8 cellular contexts compared by ENCODE assay signal in the genomic region with DNA sequence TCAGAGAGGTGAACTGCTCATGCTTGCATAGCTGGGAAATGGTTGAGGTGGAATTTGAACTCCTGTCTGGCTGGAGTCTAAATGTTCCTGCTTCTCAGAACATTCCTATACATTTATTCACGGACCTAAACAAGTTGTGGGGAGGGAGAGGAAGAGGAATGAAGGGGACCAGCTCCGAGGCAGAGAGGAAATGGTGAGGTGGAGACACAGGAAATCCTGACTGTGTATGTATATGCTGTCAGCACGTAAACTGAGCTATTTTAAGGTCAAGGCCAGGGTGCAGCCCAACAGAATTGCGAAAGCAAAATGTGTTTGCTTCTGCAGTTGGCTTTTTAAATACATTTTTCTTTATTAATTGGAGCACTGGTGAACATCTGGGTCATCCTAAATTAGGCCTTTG.
DNase-seq lines count a peak whose midpoint lies in the region; ATAC-seq and TF ChIP-seq lines count a peak whose summit lies in the region.

No MANE protein-coding gene starts in this region.

- intact Hi-C loops in activated CD4-positive, alpha-beta memory T cell treated with anti-CD3 and anti-CD28 coated beads for 36 hours (cut with micrococcal nuclease): loop anchor here (2.0 kb wide), 1 partner anchor 17 kb away; no protein-coding TSS in a partner anchor
- intact Hi-C loops in Right ventricle myocardium superior (cut with DNase I): no loop called here

- ATAC-seq in HG03378 (IDR thresholded peaks at IDR 0.05; ENCODE audit: unreplicated experiment) (peak; percentile 55), Right ventricle myocardium superior (ENCODE audit: poor library complexity) (peak; percentile 62), upper lobe of left lung (ENCODE audit: low FRiP score in 2 of 2) (peak in 1 of 2 donors; percentile 57)

- peaks cover 37 to 48% (median 43%) of the 10 kb centered on the region in 4 donors for H3K4me1 ChIP-seq in upper lobe of left lung
- no peaks in the 10 kb centered on the region for H3K4me1 ChIP-seq in Karpas-422 (ENCODE audit: low read length)

- no peaks in the 10 kb centered on the region for H3K79me2 ChIP-seq in Karpas-422 (ENCODE audit: low read length)

- H2AFZ ChIP-seq in Karpas-422 (ENCODE audit: low read length): no peak overlapping the region

- CTCF ChIA-PET in activated CD4-positive, alpha-beta memory T cell treated with anti-CD3 and anti-CD28 coated beads for 36 hours (lab: Charles Lee): interaction anchor here (0.9 to 1.5 kb wide), 2 partner anchors 18 to 19 kb away, joined by 3 to 7 read pairs; no protein-coding TSS in a partner anchor

- H3K9me3 Mint-ChIP-seq in activated CD4-positive, alpha-beta memory T cell treated with anti-CD3 and anti-CD28 coated beads for 36 hours: peaks cover under 1% of the 10 kb centered on the region

- H3K27me3 ChIP-seq in upper lobe of left lung (no peaks in the 10 kb centered on the region), Karpas-422 (ENCODE audit: low read length) (no peaks in the 10 kb centered on the region)

- H3K4me3 ChIP-seq in upper lobe of left lung (no peak overlapping the region), Karpas-422 (ENCODE audit: low read length) (no peak overlapping the region)

- H3K4me2 ChIP-seq in Karpas-422 (ENCODE audit: low read depth, low read length, poor library complexity, severe bottlenecking): no peak overlapping the region

- 24 to 30% methylated on average over 4 of the region's 4 CpGs for WGBS in upper lobe of left lung, 2 donors

- H3K9ac ChIP-seq in Karpas-422 (ENCODE audit: low read length): no peak overlapping the region

- peaks cover 37% of the 10 kb centered on the region for H3K4me1 Mint-ChIP-seq in activated CD4-positive, alpha-beta memory T cell treated with anti-CD3 and anti-CD28 coated beads for 36 hours (ENCODE audit: low read depth)

- H3K9me3 ChIP-seq in upper lobe of left lung (no peaks in the 10 kb centered on the region), Karpas-422 (ENCODE audit: low read length) (no peaks in the 10 kb centered on the region)

- in situ Hi-C loops in GM13976 (cut with MboI; ENCODE audit: low sequenced_read_pairs, unreplicated experiment): no loop called here

- POLR2A ChIA-PET in activated CD4-positive, alpha-beta memory T cell treated with anti-CD3 and anti-CD28 coated beads for 36 hours (lab: Charles Lee): interaction anchor here (1.0 to 1.1 kb wide), 2 partner anchors 12 to 17 kb away, joined by 3 to 4 read pairs; no protein-coding TSS in a partner anchor

- no peaks in the 10 kb centered on the region for H4K20me1 ChIP-seq in Karpas-422 (ENCODE audit: insufficient read depth, low read depth, low read length)

- H3K36me3 ChIP-seq in upper lobe of left lung (no peaks in the 10 kb centered on the region), Karpas-422 (ENCODE audit: insufficient read depth, low read length) (no peaks in the 10 kb centered on the region)

- TF ChIP-seq EP300 in upper lobe of left lung (IDR thresholded peaks at IDR 0.05): peak in 2 of 4 donors; percentile 78 to 81

- TF ChIP-seq POLR2A in upper lobe of left lung (IDR thresholded peaks at IDR 0.05): no peak

- TF ChIP-seq CTCF in GM13976 (IDR thresholded peaks at IDR 0.05; ENCODE audit: borderline replicate concordance, control extremely low read depth, extremely low read depth, insufficient read depth, missing control alignments) (no peak), upper lobe of left lung (IDR thresholded peaks at IDR 0.05) (no peak)

- H3K36me3 Mint-ChIP-seq in activated CD4-positive, alpha-beta memory T cell treated with anti-CD3 and anti-CD28 coated beads for 36 hours: no peaks in the 10 kb centered on the region

- DNase-seq in GM13976 (ENCODE audit: low spot score) (peak; percentile 54), Right ventricle myocardium superior (no peak), upper lobe of left lung (peak in 1 of 2 donors; percentile 56), NCI-H82 treated with DMSO at 0.1 percent for 48 hours (lab: John Stamatoyannopoulos, UW; ENCODE audit: unreplicated experiment) (no peak), GOT3 (lab: John Stamatoyannopoulos, UW) (no peak), Karpas-422 (no peak)
- peak; percentile 54 for DNase-seq in activated CD4-positive, alpha-beta memory T cell treated with anti-CD3 and anti-CD28 coated beads for 36 hours

- no peak overlapping the region for H3K4me3 Mint-ChIP-seq in activated CD4-positive, alpha-beta memory T cell treated with anti-CD3 and anti-CD28 coated beads for 36 hours

- H3K27ac ChIP-seq in upper lobe of left lung (peak overlapping the region; percentile 63 to 83 (median 72)), Karpas-422 (ENCODE audit: low read length) (no peak overlapping the region)

- no peaks in the 10 kb centered on the region for H3K9me2 ChIP-seq in Karpas-422 (replicated peaks; ENCODE audit: insufficient read depth, low read length)

- peak overlapping the region; percentile 54 for H3K27ac Mint-ChIP-seq in activated CD4-positive, alpha-beta memory T cell treated with anti-CD3 and anti-CD28 coated beads for 36 hours

- H3K27me3 Mint-ChIP-seq in activated CD4-positive, alpha-beta memory T cell treated with anti-CD3 and anti-CD28 coated beads for 36 hours: no peaks in the 10 kb centered on the region

Comparison
In these comparisons a context has a peak if more than half of its experiments do, and no peak if none do; other contexts are left out.
1. DNase-seq: peak in GM13976 (single experiment) and activated CD4-positive, alpha-beta memory T cell treated with anti-CD3 and anti-CD28 coated beads for 36 hours (single experiment); none in Right ventricle myocardium superior (single experiment), NCI-H82 treated with DMSO at 0.1 percent for 48 hours (single experiment), GOT3 (single experiment) and Karpas-422 (single experiment).